Comparison of ENCODE assay signal across 1 cellular context in genomic region chr11:21604564-21604963, GRCh38.
TF ChIP-seq lines count a peak whose summit lies in the region.

No MANE protein-coding gene starts in this region.

TF ChIP-seq in SK-N-SH, 30 proteins besides CTCF, POLR2A, EP300 and RAD21 (continued from another document):
- no peak for TF ChIP-seq USF2 (IDR thresholded peaks at IDR 0.05; ENCODE audit: borderline replicate concordance, low read depth, low read length)
- no peak for TF ChIP-seq ELF1 (IDR thresholded peaks at IDR 0.05)
- TF ChIP-seq TAF1 (IDR thresholded peaks at IDR 0.05; ENCODE audit: borderline replicate concordance, low read depth, low read length), result no peak
- no peak for TF ChIP-seq SMC3 (IDR thresholded peaks at IDR 0.05; ENCODE audit: low read depth, low read length)
- no peak for TF ChIP-seq GABPA (IDR thresholded peaks at IDR 0.05; ENCODE audit: low read depth)
- no peak for TF ChIP-seq NRF1 (IDR thresholded peaks at IDR 0.05; ENCODE audit: low read depth, low read length)
- no peak for TF ChIP-seq FOXJ3 (CRISPR knock-in tag; IDR thresholded peaks at IDR 0.05)
- no peak for TF ChIP-seq MXI1 (IDR thresholded peaks at IDR 0.05; ENCODE audit: low read depth, low read length)
- TF ChIP-seq, protein P1, sequence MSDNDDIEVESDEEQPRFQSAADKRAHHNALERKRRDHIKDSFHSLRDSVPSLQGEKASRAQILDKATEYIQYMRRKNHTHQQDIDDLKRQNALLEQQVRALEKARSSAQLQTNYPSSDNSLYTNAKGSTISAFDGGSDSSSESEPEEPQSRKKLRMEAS (IDR thresholded peaks at IDR 0.05; ENCODE audit: low read depth), result no peak
- TF ChIP-seq, protein P2, sequence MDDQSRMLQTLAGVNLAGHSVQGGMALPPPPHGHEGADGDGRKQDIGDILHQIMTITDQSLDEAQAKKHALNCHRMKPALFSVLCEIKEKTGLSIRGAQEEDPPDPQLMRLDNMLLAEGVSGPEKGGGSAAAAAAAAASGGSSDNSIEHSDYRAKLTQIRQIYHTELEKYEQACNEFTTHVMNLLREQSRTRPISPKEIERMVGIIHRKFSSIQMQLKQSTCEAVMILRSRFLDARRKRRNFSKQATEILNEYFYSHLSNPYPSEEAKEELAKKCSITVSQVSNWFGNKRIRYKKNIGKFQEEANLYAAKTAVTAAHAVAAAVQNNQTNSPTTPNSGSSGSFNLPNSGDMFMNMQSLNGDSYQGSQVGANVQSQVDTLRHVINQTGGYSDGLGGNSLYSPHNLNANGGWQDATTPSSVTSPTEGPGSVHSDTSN (IDR thresholded peaks at IDR 0.05), result no peak
- no peak for TF ChIP-seq FOXM1 (IDR thresholded peaks at IDR 0.05; ENCODE audit: low read depth)
